8 cellular contexts compared by ENCODE assay signal in the genomic region with DNA sequence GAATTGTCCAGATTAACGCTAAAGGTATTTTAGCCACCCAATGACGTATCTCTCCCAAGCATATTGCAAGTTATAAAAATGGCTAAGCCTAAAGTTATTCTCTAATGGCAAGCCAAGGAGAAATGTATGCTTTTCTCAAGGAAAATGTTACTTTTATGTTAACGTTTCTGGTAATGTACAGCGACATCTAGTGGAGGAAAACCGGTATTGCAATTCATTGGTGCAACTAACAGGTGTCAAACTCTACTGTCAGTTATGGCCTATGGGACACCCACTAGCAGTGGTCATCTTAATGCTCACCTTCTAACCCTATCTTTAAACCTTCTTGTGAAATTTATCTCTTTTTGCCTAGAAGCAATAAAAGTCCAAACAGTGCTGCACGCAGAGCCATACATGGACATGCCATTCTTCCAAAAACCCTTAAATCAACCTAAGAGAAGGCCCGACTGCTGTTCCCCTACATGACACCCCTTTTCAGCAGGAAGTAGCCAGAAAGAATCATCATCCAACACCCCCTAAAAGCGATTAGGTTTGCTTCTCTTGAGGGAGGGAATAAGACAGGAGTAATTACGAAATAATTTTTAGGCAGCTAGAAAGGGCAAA.
A peak's percentile ranks its signal among the peaks of the same experiment; 100 is the strongest.
DNase-seq lines count a peak whose midpoint lies in the region; ATAC-seq and TF ChIP-seq lines count a peak whose summit lies in the region.

No MANE protein-coding gene starts in this region.

- CTCF ChIA-PET in activated CD8-positive, alpha-beta T cell treated with anti-CD3 and anti-CD28 coated beads, Interleukin-2, amount 10 ng/mL, durations not matched to agents 7 days and 5 days (lab: Charles Lee) = interaction anchor here (0.7 to 1.0 kb wide), 3 partner anchors 9 to 68 kb away, joined by 3 to 5 read pairs (median 3); partner anchors contain the start of gene LRIF1

- peak; percentile 31 to 59 for DNase-seq in AML-193 (lab: John Stamatoyannopoulos, UW)
- DNase-seq in NCI-H2227 (lab: John Stamatoyannopoulos, UW; ENCODE audit: unreplicated experiment) = peak; percentile 67
- DNase-seq in activated CD8-positive, alpha-beta T cell treated with anti-CD3 and anti-CD28 coated beads, Interleukin-2, amount 10 ng/mL, durations not matched to agents 7 days and 5 days = peak; percentile 67
- DNase-seq in immature natural killer cell = peak; percentile 41 to 48 (median 48)
- DNase-seq in stimulated activated CD8-positive, alpha-beta memory T cell treated with anti-CD3 and anti-CD28 coated beads, Interleukin-4, amount 100 ng/mL, for 48 hours = peak; percentile 43

- peak; percentile 15 for TF ChIP-seq CTCF in GM12801 (IDR thresholded peaks at IDR 0.05; ENCODE audit: extremely low read depth, insufficient read length)

- H3K4me3 Mint-ChIP-seq in activated CD8-positive, alpha-beta T cell treated with anti-CD3 and anti-CD28 coated beads, Interleukin-2, amount 10 ng/mL, durations not matched to agents 7 days and 5 days = no peak overlapping the region
- H3K4me3 Mint-ChIP-seq in immature natural killer cell = no peak overlapping the region

- H3K9me3 Mint-ChIP-seq in activated CD8-positive, alpha-beta T cell treated with anti-CD3 and anti-CD28 coated beads, Interleukin-2, amount 10 ng/mL, durations not matched to agents 7 days and 5 days (ENCODE audit: insufficient read depth) = no peaks in the 10 kb centered on the region
- H3K9me3 Mint-ChIP-seq in immature natural killer cell = no peaks in the 10 kb centered on the region

- no peak overlapping the region for H3K27ac Mint-ChIP-seq in activated CD8-positive, alpha-beta T cell treated with anti-CD3 and anti-CD28 coated beads, Interleukin-2, amount 10 ng/mL, durations not matched to agents 7 days and 5 days
- no peak overlapping the region for H3K27ac Mint-ChIP-seq in immature natural killer cell

- POLR2A ChIA-PET in activated CD8-positive, alpha-beta T cell treated with anti-CD3 and anti-CD28 coated beads, Interleukin-2, amount 10 ng/mL, durations not matched to agents 7 days and 5 days (lab: Charles Lee) = no interaction called here

- peaks cover 18% of the 10 kb centered on the region for H3K27me3 Mint-ChIP-seq in activated CD8-positive, alpha-beta T cell treated with anti-CD3 and anti-CD28 coated beads, Interleukin-2, amount 10 ng/mL, durations not matched to agents 7 days and 5 days (ENCODE audit: low read depth)
- peaks cover 9 to 17% (median 12%) of the 10 kb centered on the region in 3 donors for H3K27me3 Mint-ChIP-seq in immature natural killer cell (ENCODE audit: low read depth in 3 of 3)

- H3K36me3 Mint-ChIP-seq in activated CD8-positive, alpha-beta T cell treated with anti-CD3 and anti-CD28 coated beads, Interleukin-2, amount 10 ng/mL, durations not matched to agents 7 days and 5 days (ENCODE audit: low read depth) = no peaks in the 10 kb centered on the region
- H3K36me3 Mint-ChIP-seq in immature natural killer cell = no peaks in the 10 kb centered on the region

- ATAC-seq in activated CD8-positive, alpha-beta T cell treated with anti-CD3 and anti-CD28 coated beads, Interleukin-2, amount 10 ng/mL, durations not matched to agents 7 days and 5 days = no peak
- ATAC-seq in HG03196 (IDR thresholded peaks at IDR 0.05; ENCODE audit: unreplicated experiment) (no peak), HG02759 (IDR thresholded peaks at IDR 0.05; ENCODE audit: unreplicated experiment) (no peak)

- no peaks in the 10 kb centered on the region for H3K4me1 Mint-ChIP-seq in activated CD8-positive, alpha-beta T cell treated with anti-CD3 and anti-CD28 coated beads, Interleukin-2, amount 10 ng/mL, durations not matched to agents 7 days and 5 days (ENCODE audit: low read depth)
- no peaks in the 10 kb centered on the region for H3K4me1 Mint-ChIP-seq in immature natural killer cell
